Comparison of ENCODE assay signal across 22 cellular contexts in the genomic region with DNA sequence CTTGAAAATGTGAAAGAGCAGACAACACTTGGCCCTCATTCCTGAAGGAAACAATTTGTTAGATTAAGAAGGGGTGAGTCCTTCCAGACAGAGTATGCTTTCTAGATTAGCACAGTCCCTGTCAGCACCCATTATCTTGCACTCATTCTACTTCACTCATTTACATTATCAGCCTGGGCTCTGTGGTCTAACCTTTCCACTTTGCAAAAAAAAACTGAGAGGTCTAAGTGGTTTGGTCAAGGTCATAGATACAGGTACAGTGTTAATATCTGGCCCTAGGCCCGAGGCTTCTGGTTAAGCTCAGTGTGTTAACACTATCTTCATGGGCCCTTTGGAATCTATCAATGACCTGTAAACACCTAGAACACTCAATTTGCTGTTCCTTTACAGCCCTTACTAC.
"Had no signal": no experiment of that assay in that cellular context is flagged by ENCODE, and none has a peak within 500 bp of the region (broad histone marks: within the 10 kb centered on the region; RNA-seq: fewer than 3 reads in every experiment).

No MANE protein-coding gene starts in this region.

- ATAC-seq: effector memory CD8-positive, alpha-beta T cell; left colon; mucosa of descending colon; natural killer cell treated with Interleukin-12 subunit alpha and Interleukin-12 subunit beta and Interleukin-15 and Interleukin-18, amount 100 ng/mL, for 72 hours; stimulated activated memory B cell treated with anti-CD40 and anti-IgM and Interleukin-4, amounts not matched to agents 10 μg/mL and 1 μg/mL and 100 μg/mL, for 72 hours; stimulated activated naive CD8-positive, alpha-beta T cell treated with anti-CD3 and anti-CD28 coated beads, Interleukin-15, Interleukin-2, amounts not matched to agents 100 U/mL and 50 U/mL, for 24 hours had no signal

- H3K4me3 ChIP-seq: esophagus squamous epithelium, lung, mucosa of descending colon, pancreas, sigmoid colon, testis, tibial artery had no signal

- H3K27ac ChIP-seq: esophagus squamous epithelium, neutrophil, pancreas, sigmoid colon, testis, tibial artery had no signal

- DNase-seq: cerebellar nuclear complex; cortex of kidney; effector memory CD8-positive, alpha-beta T cell; erythroblast; esophagus squamous epithelium; foreskin melanocyte; glutamatergic neuron; left colon; mucosa of descending colon; naive B cell; pancreas; sigmoid colon; stimulated activated CD4-positive, alpha-beta T cell treated with anti-CD3 and anti-CD28 coated beads, Interleukin-2, amount 100 ng/mL, for 24 hours; stimulated activated CD4-positive, alpha-beta T cell treated with anti-CD3 and anti-CD28 coated beads, Interleukin-4, amount 100 ng/mL, for 24 hours; stimulated activated naive CD8-positive, alpha-beta T cell treated with anti-CD3 and anti-CD28 coated beads, Interleukin-15, Interleukin-2, amounts not matched to agents 100 U/mL and 50 U/mL, for 24 hours; substantia nigra; testis; tibial artery had no signal

- H3K4me1 ChIP-seq: esophagus squamous epithelium, pancreas, sigmoid colon, testis, tibial artery had no signal

- H3K27me3 ChIP-seq: esophagus squamous epithelium, neutrophil, pancreas, sigmoid colon, testis, tibial artery had no signal

- H3K9me3 ChIP-seq: esophagus squamous epithelium, mucosa of descending colon, neutrophil, pancreas, sigmoid colon, testis, tibial artery had no signal

- H3K36me3 ChIP-seq: esophagus squamous epithelium, neutrophil, pancreas, sigmoid colon, tibial artery had no signal
